1 cellular context compared by ENCODE assay signal in genomic region chr3:134794950-134795775, GRCh38.
TF ChIP-seq lines count a peak whose summit lies in the region.

TSS of gene EPHB1 (plus strand) at chr3:134795260.

TF ChIP-seq in WTC11, 78 proteins besides CTCF, POLR2A, EP300 and RAD21 (continued from another document):
- TF ChIP-seq, protein P1, sequence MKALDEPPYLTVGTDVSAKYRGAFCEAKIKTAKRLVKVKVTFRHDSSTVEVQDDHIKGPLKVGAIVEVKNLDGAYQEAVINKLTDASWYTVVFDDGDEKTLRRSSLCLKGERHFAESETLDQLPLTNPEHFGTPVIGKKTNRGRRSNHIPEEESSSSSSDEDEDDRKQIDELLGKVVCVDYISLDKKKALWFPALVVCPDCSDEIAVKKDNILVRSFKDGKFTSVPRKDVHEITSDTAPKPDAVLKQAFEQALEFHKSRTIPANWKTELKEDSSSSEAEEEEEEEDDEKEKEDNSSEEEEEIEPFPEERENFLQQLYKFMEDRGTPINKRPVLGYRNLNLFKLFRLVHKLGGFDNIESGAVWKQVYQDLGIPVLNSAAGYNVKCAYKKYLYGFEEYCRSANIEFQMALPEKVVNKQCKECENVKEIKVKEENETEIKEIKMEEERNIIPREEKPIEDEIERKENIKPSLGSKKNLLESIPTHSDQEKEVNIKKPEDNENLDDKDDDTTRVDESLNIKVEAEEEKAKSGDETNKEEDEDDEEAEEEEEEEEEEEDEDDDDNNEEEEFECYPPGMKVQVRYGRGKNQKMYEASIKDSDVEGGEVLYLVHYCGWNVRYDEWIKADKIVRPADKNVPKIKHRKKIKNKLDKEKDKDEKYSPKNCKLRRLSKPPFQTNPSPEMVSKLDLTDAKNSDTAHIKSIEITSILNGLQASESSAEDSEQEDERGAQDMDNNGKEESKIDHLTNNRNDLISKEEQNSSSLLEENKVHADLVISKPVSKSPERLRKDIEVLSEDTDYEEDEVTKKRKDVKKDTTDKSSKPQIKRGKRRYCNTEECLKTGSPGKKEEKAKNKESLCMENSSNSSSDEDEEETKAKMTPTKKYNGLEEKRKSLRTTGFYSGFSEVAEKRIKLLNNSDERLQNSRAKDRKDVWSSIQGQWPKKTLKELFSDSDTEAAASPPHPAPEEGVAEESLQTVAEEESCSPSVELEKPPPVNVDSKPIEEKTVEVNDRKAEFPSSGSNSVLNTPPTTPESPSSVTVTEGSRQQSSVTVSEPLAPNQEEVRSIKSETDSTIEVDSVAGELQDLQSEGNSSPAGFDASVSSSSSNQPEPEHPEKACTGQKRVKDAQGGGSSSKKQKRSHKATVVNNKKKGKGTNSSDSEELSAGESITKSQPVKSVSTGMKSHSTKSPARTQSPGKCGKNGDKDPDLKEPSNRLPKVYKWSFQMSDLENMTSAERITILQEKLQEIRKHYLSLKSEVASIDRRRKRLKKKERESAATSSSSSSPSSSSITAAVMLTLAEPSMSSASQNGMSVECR (CRISPR knock-in tag; IDR thresholded peaks at IDR 0.05; ENCODE audit: borderline replicate concordance), result peak; percentile 65; the same call in 1 of the 2 replicates
- no peak for TF ChIP-seq ESRRA (CRISPR knock-in tag; IDR thresholded peaks at IDR 0.05; ENCODE audit: borderline replicate concordance)
- TF ChIP-seq NFE2L1 (CRISPR knock-in tag; IDR thresholded peaks at IDR 0.05), result peak; percentile 72; the same call in 1 of the 2 replicates
- no peak for TF ChIP-seq FOXJ3 (CRISPR knock-in tag; IDR thresholded peaks at IDR 0.05; ENCODE audit: borderline replicate concordance)
